15 cellular contexts compared by ENCODE assay signal in the genomic region with DNA sequence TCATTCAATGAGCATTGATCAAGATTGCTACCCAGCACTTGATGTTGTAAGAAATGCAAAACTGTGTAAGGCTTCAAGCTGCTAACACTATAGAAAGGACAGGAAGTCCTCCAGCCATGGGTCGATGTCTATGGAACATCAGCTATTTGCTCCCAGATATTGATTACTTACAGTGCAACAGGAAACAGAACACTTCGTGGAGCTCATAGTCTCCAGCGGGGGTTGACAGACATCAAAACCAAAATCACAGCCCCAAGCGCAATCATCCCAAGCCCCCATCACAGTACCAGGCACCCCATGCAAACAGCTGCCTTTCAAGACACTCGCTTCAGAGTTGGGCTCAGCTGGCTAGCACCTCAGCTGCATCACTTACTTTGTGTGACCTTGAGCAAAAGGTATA. TPM values are rescaled to one million over a fixed set of nuclear protein-coding genes. Genes with fewer than 3 reads are reported as not detected.
DNase-seq lines count a peak whose midpoint lies in the region; TF ChIP-seq lines count a peak whose summit lies in the region.
"Had no signal": no experiment of that assay in that cellular context is flagged by ENCODE, and none has a peak within 500 bp of the region (broad histone marks: within the 10 kb centered on the region; RNA-seq: fewer than 3 reads in every experiment).

No MANE protein-coding gene starts in this region.

- WGBS in endodermal cell (ENCODE audit: insufficient coverage in 1 of 2, insufficient read length in 1 of 2), 2 experiments, result 69 to 71% methylated on average over 3 to 5 of the region's 5 CpGs

- CTCF ChIA-PET in AG04449 (lab: Yijun Ruan, JAX), result interaction anchor here (0.8 to 2.3 kb wide), 9 partner anchors 10 to 136 kb away, joined by 3 to 11 read pairs (median 4); a partner anchor contains a TSS

- H3K4me3 Mint-ChIP-seq in endodermal cell, result no peak overlapping the region
- H3K4me3 Mint-ChIP-seq in osteocyte (ENCODE audit: unreplicated experiment), result no peak overlapping the region
- no peak overlapping the region for H3K4me3 Mint-ChIP-seq in type B pancreatic cell
- H3K4me3 Mint-ChIP-seq: activated naive CD8-positive, alpha-beta T cell had no signal

- no peaks in the 10 kb centered on the region for H3K9me3 ChIP-seq in endodermal cell (ENCODE audit: control insufficient read depth, low read length)

- DNase-seq in AG04449 (ENCODE audit: low read depth, low spot score) (no peak), NCI-H146 treated with DMSO at 0.1 percent for 48 hours (lab: John Stamatoyannopoulos, UW; ENCODE audit: unreplicated experiment) (peak; percentile 0), endodermal cell (peak; percentile 40), osteocyte (ENCODE audit: extremely low spot score, unreplicated experiment) (no peak), AG08396 (ENCODE audit: low spot score) (no peak), type B pancreatic cell (ENCODE audit: extremely low spot score, unreplicated experiment) (no peak), NCI-H2081 treated with DMSO at 0.1 percent for 48 hours (lab: John Stamatoyannopoulos, UW) (no peak)
- no peak for DNase-seq in activated CD8-positive, alpha-beta memory T cell treated with anti-CD3 and anti-CD28 coated beads, Interleukin-2, amount 50 U/mL, for 48 hours
- DNase-seq: activated CD4-positive, alpha-beta T cell treated with anti-CD3 and anti-CD28 coated beads, Interleukin-2, amount 50 U/mL, for 48 hours; effector memory CD4-positive, alpha-beta T cell; naive thymus-derived CD8-positive, alpha-beta T cell; NCI-H526 treated with DMSO at 0.1 percent for 48 hours; stimulated activated naive CD4-positive, alpha-beta T cell treated with Interleukin-2 at 50 U/mL for 16 hours; T-helper 1 cell had no signal

- H3K4me3 ChIP-seq in AG04449 (ENCODE audit: low read depth, low read length), result peak overlapping the region; percentile 34
- no peak overlapping the region for H3K4me3 ChIP-seq in endodermal cell (ENCODE audit: low read length)

- no peak overlapping the region for H3K27ac ChIP-seq in endodermal cell (ENCODE audit: low read depth, low read length)

- H3K27me3 Mint-ChIP-seq in endodermal cell (ENCODE audit: insufficient read depth) (peaks cover 2% of the 10 kb centered on the region), osteocyte (ENCODE audit: unreplicated experiment) (no peaks in the 10 kb centered on the region), type B pancreatic cell (no peaks in the 10 kb centered on the region)
- H3K27me3 Mint-ChIP-seq: activated naive CD8-positive, alpha-beta T cell; naive thymus-derived CD8-positive, alpha-beta T cell had no signal

- no peaks in the 10 kb centered on the region for H3K4me1 ChIP-seq in endodermal cell (ENCODE audit: control insufficient read depth, insufficient read depth, low read length)

- H3K27me3 ChIP-seq in endodermal cell (ENCODE audit: control insufficient read depth, insufficient read depth, low read length, poor library complexity, severe bottlenecking), result no peaks in the 10 kb centered on the region

- H3K36me3 ChIP-seq in endodermal cell (ENCODE audit: control insufficient read depth, insufficient read depth, low read length), result no peaks in the 10 kb centered on the region

- H3K4me1 Mint-ChIP-seq in endodermal cell, result no peaks in the 10 kb centered on the region
- peaks cover 78% of the 10 kb centered on the region for H3K4me1 Mint-ChIP-seq in osteocyte (ENCODE audit: unreplicated experiment)
- peaks cover 14% of the 10 kb centered on the region for H3K4me1 Mint-ChIP-seq in type B pancreatic cell (ENCODE audit: unreplicated experiment)

- TF ChIP-seq CTCF in AG04449 (IDR thresholded peaks at IDR 0.05; ENCODE audit: insufficient read depth, low read length, missing control alignments) (no peak), endodermal cell (conservative IDR thresholded peaks at IDR 0.05) (no peak), osteocyte (IDR thresholded peaks at IDR 0.05) (no peak), type B pancreatic cell (conservative IDR thresholded peaks at IDR 0.05) (no peak)

- H3K36me3 Mint-ChIP-seq in endodermal cell (ENCODE audit: low read depth) (no peaks in the 10 kb centered on the region), osteocyte (ENCODE audit: unreplicated experiment) (no peaks in the 10 kb centered on the region), type B pancreatic cell (no peaks in the 10 kb centered on the region)
- H3K36me3 Mint-ChIP-seq: activated naive CD8-positive, alpha-beta T cell; naive thymus-derived CD8-positive, alpha-beta T cell had no signal

- H3K9me3 Mint-ChIP-seq in endodermal cell, result no peaks in the 10 kb centered on the region
- H3K9me3 Mint-ChIP-seq in osteocyte (ENCODE audit: unreplicated experiment), result no peaks in the 10 kb centered on the region
- peaks cover 5% of the 10 kb centered on the region for H3K9me3 Mint-ChIP-seq in type B pancreatic cell
- H3K9me3 Mint-ChIP-seq: naive thymus-derived CD8-positive, alpha-beta T cell had no signal

- H3K27ac Mint-ChIP-seq in endodermal cell (no peak overlapping the region), osteocyte (ENCODE audit: unreplicated experiment) (peak overlapping the region; percentile 91), type B pancreatic cell (no peak overlapping the region)
- H3K27ac Mint-ChIP-seq: activated naive CD8-positive, alpha-beta T cell had no signal

- H3K9ac ChIP-seq in endodermal cell (ENCODE audit: extremely low read depth, low read length, poor library complexity, severe bottlenecking), result no peak overlapping the region

- POLR2A ChIA-PET in AG04449 (lab: Yijun Ruan, JAX), result interaction anchor here (0.6 to 4.6 kb wide), 9 partner anchors 26 to 524 kb away, joined by 3 to 129 read pairs (median 3); a partner anchor contains a TSS

RNA-seq across cellular contexts. Expression of a gene that starts 26.8 kb away (rescaled TPM):
- total RNA-seq in endodermal cell (10 to 100 TPM in 1 of 2 donors, 1 to 10 TPM in 1; 9.2 to 11.0 TPM), osteocyte (201 and 250 TPM in 2 replicates), type B pancreatic cell (ENCODE audit: low replicate concordance) (50.9 and 163 TPM in 2 replicates)
- polyA plus RNA-seq in endodermal cell (2013, experiment 1 of 2), result 16.8 TPM
- polyA plus RNA-seq in endodermal cell (2013, experiment 2 of 2), result 18.1 TPM

RNA-seq across cellular contexts. Expression of a gene that starts 36.3 kb away (rescaled TPM):
- total RNA-seq in endodermal cell (10 to 100 TPM; 81.9 to 94.8 TPM), osteocyte (174 and 175 TPM in 2 replicates), type B pancreatic cell (ENCODE audit: low replicate concordance) (85.2 and 105 TPM in 2 replicates)
- 79.3 TPM for polyA plus RNA-seq in endodermal cell (2013, experiment 1 of 2)
- 73.2 TPM for polyA plus RNA-seq in endodermal cell (2013, experiment 2 of 2)

Comparison
In these comparisons a context has a peak if more than half of its experiments do, and no peak if none do; other contexts are left out.
1. DNase-seq: peak in NCI-H146 treated with DMSO at 0.1 percent for 48 hours (single experiment) and endodermal cell (single experiment); none in AG04449 (single experiment), osteocyte (single experiment), AG08396 (single experiment), type B pancreatic cell (single experiment), NCI-H2081 treated with DMSO at 0.1 percent for 48 hours (single experiment) and activated CD8-positive, alpha-beta memory T cell treated with anti-CD3 and anti-CD28 coated beads, Interleukin-2, amount 50 U/mL, for 48 hours (single experiment).